11 cellular contexts compared by ENCODE assay signal in genomic region chr7:94056796-94057207, GRCh38. TPM values are rescaled to one million over a fixed set of nuclear protein-coding genes. Genes with fewer than 3 reads are reported as not detected.
DNase-seq lines count a peak whose midpoint lies in the region; ATAC-seq, FAIRE-seq and TF ChIP-seq lines count a peak whose summit lies in the region.
"Had no signal": no experiment of that assay in that cellular context is flagged by ENCODE, and none has a peak within 500 bp of the region (broad histone marks: within the 10 kb centered on the region; RNA-seq: fewer than 3 reads in every experiment).

No MANE protein-coding gene starts in this region.

- H3K36me3 ChIP-seq in bronchial epithelial cell (ENCODE audit: control insufficient read depth, insufficient read depth, low read length): no peaks in the 10 kb centered on the region
- H3K36me3 ChIP-seq: right atrium auricular region had no signal

- peak; percentile 92 for FAIRE-seq in bronchial epithelial cell (lab: Jason Lieb, UNC)

- DNase-seq in GF-D8 (lab: John Stamatoyannopoulos, UW) (peak; percentile 96), NOMO-1 (lab: John Stamatoyannopoulos, UW; ENCODE audit: unreplicated experiment in 2 of 2) (peak; percentile 96 to 99), bronchial epithelial cell (ENCODE audit: low read depth) (peak; percentile 99), non-pigmented ciliary epithelial cell (ENCODE audit: low read depth) (peak; percentile 95), T-helper 2 cell (no peak), NCI-H1092 treated with DMSO at 0.1 percent for 48 hours (lab: John Stamatoyannopoulos, UW) (no peak), DMS 273 (lab: John Stamatoyannopoulos, UW; ENCODE audit: unreplicated experiment) (no peak)
- DNase-seq: activated CD4-positive, alpha-beta T cell treated with anti-CD3 and anti-CD28 coated beads for 1 hour; activated naive CD4-positive, alpha-beta T cell treated with anti-CD3 and anti-CD28 coated beads for 36 hours had no signal

- TF ChIP-seq CTCF in bronchial epithelial cell (IDR thresholded peaks at IDR 0.05; ENCODE audit: insufficient read depth, low read length, severe bottlenecking): peak; percentile 7

- ATAC-seq in activated CD4-positive, CD25-positive, alpha-beta regulatory T cell treated with anti-CD3 and anti-CD28 coated beads, Interleukin-2, amount 50 U/mL, for 24 hours: no peak

- H3K4me3 ChIP-seq in bronchial epithelial cell (ENCODE audit: low read depth, low read length): no peak overlapping the region
- H3K4me3 ChIP-seq: right atrium auricular region had no signal

- H3K27me3 ChIP-seq in bronchial epithelial cell (ENCODE audit: control insufficient read depth, insufficient read depth, low read length): no peaks in the 10 kb centered on the region
- H3K27me3 ChIP-seq: right atrium auricular region had no signal

RNA-seq across cellular contexts. Expression of gene BET1, which starts 52.6 kb away (rescaled TPM):
- total RNA-seq in bronchial epithelial cell: 32.4 and 40.8 TPM in 2 replicates

Comparison
In these comparisons a context has a peak if more than half of its experiments do, and no peak if none do; other contexts are left out.
1. DNase-seq: peak in GF-D8 (single experiment), NOMO-1 (2 of 2), bronchial epithelial cell (single experiment) and non-pigmented ciliary epithelial cell (single experiment); none in T-helper 2 cell (0 of 5), NCI-H1092 treated with DMSO at 0.1 percent for 48 hours (single experiment) and DMS 273 (single experiment).